Comparison of ENCODE assay signal across 12 cellular contexts in genomic region chr12:1527789-1528188, GRCh38.
DNase-seq lines count a peak whose midpoint lies in the region; ATAC-seq and TF ChIP-seq lines count a peak whose summit lies in the region.
"Had no signal": no experiment of that assay in that cellular context is flagged by ENCODE, and none has a peak within 500 bp of the region (broad histone marks: within the 10 kb centered on the region; RNA-seq: fewer than 3 reads in every experiment).

No MANE protein-coding gene starts in this region.

- ATAC-seq in HG03139 (IDR thresholded peaks at IDR 0.05; ENCODE audit: unreplicated experiment) (no peak), esophagus mucosa (no peak)

- H3K9me3 ChIP-seq in SK-N-SH (no peaks in the 10 kb centered on the region), fibroblast of lung (ENCODE audit: control insufficient read depth, insufficient read depth, low read depth, low read length) (no peaks in the 10 kb centered on the region), uterus (no peaks in the 10 kb centered on the region)
- H3K9me3 ChIP-seq: sigmoid colon, thoracic aorta had no signal

- H3K79me2 ChIP-seq in SK-N-SH (ENCODE audit: insufficient read depth) (peaks cover 34% of the 10 kb centered on the region), fibroblast of lung (ENCODE audit: control insufficient read depth, insufficient read depth, low read length) (peaks cover 30% of the 10 kb centered on the region)

- POLR2A ChIA-PET in SK-N-SH (lab: Yijun Ruan, JAX) = no interaction called here

- H3K9ac ChIP-seq in SK-N-SH (no peak overlapping the region), fibroblast of lung (ENCODE audit: insufficient read depth, low read length) (no peak overlapping the region)

- peak; percentile 57 for DNase-seq in H4 (ENCODE audit: low spot score)
- DNase-seq in SK-N-SH = no peak
- peak; percentile 51 to 87 for DNase-seq in fibroblast of lung (ENCODE audit: low read depth in 2 of 2)
- DNase-seq in skeletal muscle cell (ENCODE audit: low read depth) = peak; percentile 76
- DNase-seq in NCI-H2196 treated with DMSO at 0.1 percent for 48 hours (lab: John Stamatoyannopoulos, UW; ENCODE audit: unreplicated experiment) = no peak
- no peak for DNase-seq in uterus
- DNase-seq: activated CD4-positive, alpha-beta memory T cell treated with anti-CD3 and anti-CD28 coated beads for 36 hours; activated naive CD4-positive, alpha-beta T cell treated with anti-CD3 and anti-CD28 coated beads, Interleukin-2, amount 50 U/mL, for 16 hours; sigmoid colon had no signal

- H4K20me1 ChIP-seq in SK-N-SH (ENCODE audit: insufficient read depth) = peaks cover 14% of the 10 kb centered on the region; the same call in 1 of the 2 replicates
- no peaks in the 10 kb centered on the region for H4K20me1 ChIP-seq in fibroblast of lung (ENCODE audit: control insufficient read depth, extremely low read depth, insufficient read depth, low read length)

- TF ChIP-seq CTCF in SK-N-SH (IDR thresholded peaks at IDR 0.05) = no peak
- no peak for TF ChIP-seq CTCF in fibroblast of lung (conservative IDR thresholded peaks at IDR 0.05 in 1 of 2, IDR thresholded peaks at IDR 0.05 in 1 of 2; ENCODE audit: low read depth in 1 of 2, low read length in 2 of 2)
- TF ChIP-seq CTCF in uterus (IDR thresholded peaks at IDR 0.05) = no peak

- intact Hi-C loops in uterus (cut with DNase I; ENCODE audit: low total_unique reads) = no loop called here

- H3K27me3 ChIP-seq in SK-N-SH (ENCODE audit: insufficient read depth) (no peaks in the 10 kb centered on the region), fibroblast of lung (ENCODE audit: control insufficient read depth, insufficient read depth, low read length) (no peaks in the 10 kb centered on the region), uterus (peaks cover 0 to 4% of the 10 kb centered on the region in 2 donors)

- H3K36me3 ChIP-seq in SK-N-SH (replicated peaks in 1 of 2; ENCODE audit: control insufficient read depth in 1 of 2, insufficient read depth in 2 of 2, low read length in 1 of 2) (no peaks in the 10 kb centered on the region), fibroblast of lung (ENCODE audit: control insufficient read depth, insufficient read depth, low read length) (no peaks in the 10 kb centered on the region), uterus (no peaks in the 10 kb centered on the region)
- H3K36me3 ChIP-seq: sigmoid colon, thoracic aorta had no signal

- H3K4me3 ChIP-seq in SK-N-SH (ENCODE audit: low read depth in 2 of 2, low read length in 1 of 2) = no peak overlapping the region
- no peak overlapping the region for H3K4me3 ChIP-seq in fibroblast of lung (replicated peaks in 1 of 4; ENCODE audit: control extremely low read depth in 1 of 4, insufficient read depth in 1 of 4, low read depth in 3 of 4, low read length in 4 of 4)
- no peak overlapping the region for H3K4me3 ChIP-seq in skeletal muscle cell (ENCODE audit: low read depth, low read length)
- no peak overlapping the region for H3K4me3 ChIP-seq in uterus
- H3K4me3 ChIP-seq: sigmoid colon, thoracic aorta had no signal

- no peaks in the 10 kb centered on the region for H3K9me2 ChIP-seq in SK-N-SH

- 15% methylated on average over 3 of the region's 4 CpGs for WGBS in SK-N-SH (ENCODE audit: low lambda C conversion rate)

- H3K27ac ChIP-seq in SK-N-SH (ENCODE audit: low read depth in 2 of 2, low read length in 1 of 2) (peak overlapping the region in 1 of 2 experiments; percentile 53; a peak in 2 of 4 replicates), fibroblast of lung (ENCODE audit: insufficient read depth, low read length) (peak overlapping the region; percentile 14), uterus (no peak overlapping the region)
- H3K27ac ChIP-seq: sigmoid colon, thoracic aorta had no signal

- peaks cover 0 to 9% of the 10 kb centered on the region in 2 experiments; a peak in 3 of 4 replicates for H3K4me1 ChIP-seq in SK-N-SH (ENCODE audit: control insufficient read depth in 1 of 2, insufficient read depth in 2 of 2, low read depth in 1 of 2, low read length in 1 of 2)
- peaks cover 12% of the 10 kb centered on the region for H3K4me1 ChIP-seq in fibroblast of lung (ENCODE audit: control insufficient read depth, extremely low read depth, insufficient read depth, low read length)
- H3K4me1 ChIP-seq in uterus = no peaks in the 10 kb centered on the region

- TF ChIP-seq RAD21 in SK-N-SH (IDR thresholded peaks at IDR 0.05; ENCODE audit: low read length) = no peak

- CTCF ChIA-PET in SK-N-SH (lab: Yijun Ruan, JAX) = interaction anchor here (1.6 to 2.4 kb wide), 2 partner anchors 56 to 410 kb away, joined by 5 to 8 read pairs; no protein-coding TSS in a partner anchor

- peak overlapping the region; percentile 64 for H3K4me2 ChIP-seq in SK-N-SH
- peak overlapping the region; percentile 1 for H3K4me2 ChIP-seq in fibroblast of lung (ENCODE audit: extremely low read depth, insufficient read depth, low read length)

- TF ChIP-seq POLR2A in uterus (IDR thresholded peaks at IDR 0.05) = no peak

- TF ChIP-seq EP300 in SK-N-SH (IDR thresholded peaks at IDR 0.05; ENCODE audit: borderline replicate concordance in 1 of 2, low read depth in 1 of 2, low read length in 1 of 2) = peak in 1 of 2 experiments; percentile 31; a peak in 1 of 4 replicates

- H2AFZ ChIP-seq in SK-N-SH (ENCODE audit: low read depth) (no peak overlapping the region; the same call in 1 of the 2 replicates), fibroblast of lung (ENCODE audit: low read length) (peak overlapping the region; percentile 15)

- H3F3A ChIP-seq in SK-N-SH (replicated peaks; ENCODE audit: insufficient read depth) = no peaks in the 10 kb centered on the region

TF ChIP-seq in SK-N-SH, 30 proteins besides CTCF, POLR2A, EP300 and RAD21:
- TF ChIP-seq REST (IDR thresholded peaks at IDR 0.05; ENCODE audit: low read depth, low read length) (no peak), YY1 (IDR thresholded peaks at IDR 0.05; ENCODE audit: low read depth) (no peak), EZH2phosphoT487 (IDR thresholded peaks at IDR 0.05; ENCODE audit: borderline replicate concordance, low read depth) (no peak), ELF1 (IDR thresholded peaks at IDR 0.05) (no peak), MEF2A (IDR thresholded peaks at IDR 0.05; ENCODE audit: borderline replicate concordance, low read depth) (no peak), NRF1 (IDR thresholded peaks at IDR 0.05; ENCODE audit: low read depth, low read length) (no peak), CHD2 (IDR thresholded peaks at IDR 0.05; ENCODE audit: low read length, partially characterized antibody) (no peak), SMC3 (IDR thresholded peaks at IDR 0.05; ENCODE audit: low read depth, low read length) (no peak), TAF1 (IDR thresholded peaks at IDR 0.05; ENCODE audit: borderline replicate concordance, low read depth, low read length) (no peak), FOSL2 (IDR thresholded peaks at IDR 0.05; ENCODE audit: borderline replicate concordance, low read depth) (peak; percentile 51; the same call in 1 of the 2 replicates), TCF12 (IDR thresholded peaks at IDR 0.05) (peak; percentile 71), JUND (IDR thresholded peaks at IDR 0.05) (peak; percentile 30; the same call in 1 of the 2 replicates), NFIC (IDR thresholded peaks at IDR 0.05; ENCODE audit: borderline replicate concordance) (peak; percentile 57; the same call in 1 of the 2 replicates), MAX (IDR thresholded peaks at IDR 0.05; ENCODE audit: low read depth) (no peak; the same call in 1 of the 2 replicates)
- TF ChIP-seq, protein P1, sequence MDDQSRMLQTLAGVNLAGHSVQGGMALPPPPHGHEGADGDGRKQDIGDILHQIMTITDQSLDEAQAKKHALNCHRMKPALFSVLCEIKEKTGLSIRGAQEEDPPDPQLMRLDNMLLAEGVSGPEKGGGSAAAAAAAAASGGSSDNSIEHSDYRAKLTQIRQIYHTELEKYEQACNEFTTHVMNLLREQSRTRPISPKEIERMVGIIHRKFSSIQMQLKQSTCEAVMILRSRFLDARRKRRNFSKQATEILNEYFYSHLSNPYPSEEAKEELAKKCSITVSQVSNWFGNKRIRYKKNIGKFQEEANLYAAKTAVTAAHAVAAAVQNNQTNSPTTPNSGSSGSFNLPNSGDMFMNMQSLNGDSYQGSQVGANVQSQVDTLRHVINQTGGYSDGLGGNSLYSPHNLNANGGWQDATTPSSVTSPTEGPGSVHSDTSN (IDR thresholded peaks at IDR 0.05) = peak; percentile 29; the same call in 1 of the 2 replicates

Comparison
In these comparisons a context has a peak if more than half of its experiments do, and no peak if none do; other contexts are left out.
1. DNase-seq: peak in H4 (single experiment), fibroblast of lung (2 of 2) and skeletal muscle cell (single experiment); none in SK-N-SH (single experiment), NCI-H2196 treated with DMSO at 0.1 percent for 48 hours (single experiment) and uterus (0 of 2).